ENCODE assay signal across 1 cellular context in genomic region chr6:167708501-167709094, GRCh38.
TF ChIP-seq lines count a peak whose summit lies in the region.

No MANE protein-coding gene starts in this region.

TF ChIP-seq in SK-N-SH treated with all-trans-retinoic acid at 6 μM for 48 hours, 23 proteins besides CTCF, POLR2A, EP300 and RAD21 (continued from another document):
- TF ChIP-seq, protein P1, sequence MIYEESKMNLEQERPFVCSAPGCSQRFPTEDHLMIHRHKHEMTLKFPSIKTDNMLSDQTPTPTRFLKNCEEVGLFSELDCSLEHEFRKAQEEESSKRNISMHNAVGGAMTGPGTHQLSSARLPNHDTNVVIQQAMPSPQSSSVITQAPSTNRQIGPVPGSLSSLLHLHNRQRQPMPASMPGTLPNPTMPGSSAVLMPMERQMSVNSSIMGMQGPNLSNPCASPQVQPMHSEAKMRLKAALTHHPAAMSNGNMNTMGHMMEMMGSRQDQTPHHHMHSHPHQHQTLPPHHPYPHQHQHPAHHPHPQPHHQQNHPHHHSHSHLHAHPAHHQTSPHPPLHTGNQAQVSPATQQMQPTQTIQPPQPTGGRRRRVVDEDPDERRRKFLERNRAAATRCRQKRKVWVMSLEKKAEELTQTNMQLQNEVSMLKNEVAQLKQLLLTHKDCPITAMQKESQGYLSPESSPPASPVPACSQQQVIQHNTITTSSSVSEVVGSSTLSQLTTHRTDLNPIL (CRISPR knock-in tag; IDR thresholded peaks at IDR 0.05; ENCODE audit: low read depth) = no peak
- TF ChIP-seq OSR1 (CRISPR knock-in tag; IDR thresholded peaks at IDR 0.05) = no peak
